ENCODE assay signal across 30 cellular contexts in genomic region chr11:97772696-97773095, GRCh38.
DNase-seq lines count a peak whose midpoint lies in the region; ATAC-seq, FAIRE-seq and TF ChIP-seq lines count a peak whose summit lies in the region.
"Had no signal": no experiment of that assay in that cellular context is flagged by ENCODE, and none has a peak within 500 bp of the region (broad histone marks: within the 10 kb centered on the region; RNA-seq: fewer than 3 reads in every experiment).

No MANE protein-coding gene starts in this region.

- DNase-seq in HFFc6 (no peak), NCI-H524 (lab: John Stamatoyannopoulos, UW) (peak; percentile 56 to 81), K562 (ENCODE audit: extremely low read depth in 1 of 4, low spot score in 3 of 4) (no peak), myocyte (ENCODE audit: low read depth) (peak; percentile 57), NCI-H2029 (lab: John Stamatoyannopoulos, UW) (no peak)
- no peak for DNase-seq in stimulated activated CD4-positive, alpha-beta T cell treated with anti-CD3 and anti-CD28 coated beads, Interleukin-4, amount 100 ng/mL, for 24 hours
- DNase-seq: activated CD4-positive, alpha-beta T cell treated with anti-CD3 and anti-CD28 coated beads, Interleukin-2, amount 10 ng/mL, durations not matched to agents 7 days and 5 days; activated naive CD4-positive, alpha-beta T cell; activated T-cell treated with anti-CD3 and anti-CD28 coated beads, Interleukin-2, amount 50 U/mL, for 4 hours; adrenal gland; DMS79 treated with DMSO at 0.1 percent for 48 hours; effector memory CD4-positive, alpha-beta T cell; foreskin fibroblast; H7; heart right ventricle; IMR-90; NCI-H1048; NCI-H187; NCI-H774; RPMI8226; stimulated activated CD4-positive, alpha-beta T cell treated with anti-CD3 and anti-CD28 coated beads, Interleukin-1b, Interleukin-23, amount 100 ng/mL, for 48 hours; T1000 had no signal

- no peaks in the 10 kb centered on the region for H3K4me1 ChIP-seq in K562 (replicated peaks in 1 of 2; ENCODE audit: control insufficient read depth in 2 of 2, insufficient read depth in 2 of 2, low read length in 2 of 2)
- H3K4me1 ChIP-seq: adrenal gland, breast epithelium, tibial nerve had no signal

- no TSS peak for BruUV-seq in K562 (replicated peaks; lab: Mats Ljungman, UMichigan)

- H3K27me3 ChIP-seq in K562 (ENCODE audit: control insufficient read depth in 2 of 2, insufficient read depth in 2 of 2, low read length in 2 of 2): no peaks in the 10 kb centered on the region
- H3K27me3 ChIP-seq: adrenal gland, breast epithelium, heart right ventricle, tibial nerve had no signal

- no peaks in the 10 kb centered on the region for H3K9me1 ChIP-seq in K562 (ENCODE audit: control insufficient read depth, insufficient read depth, low read length)

- TF ChIP-seq EP300 in K562 (IDR thresholded peaks at IDR 0.05; ENCODE audit: low read length): no peak

- no peaks in the 10 kb centered on the region for H4K20me1 ChIP-seq in K562 (replicated peaks; ENCODE audit: control insufficient read depth, insufficient read depth, low read length)

- no peak for FAIRE-seq in K562 (lab: Jason Lieb, UNC)
- FAIRE-seq: GM19239 had no signal

- no peak for TF ChIP-seq CTCF in HFFc6 (IDR thresholded peaks at IDR 0.05)
- no peak for TF ChIP-seq CTCF in K562 (IDR thresholded peaks at IDR 0.05 in 2 of 3, conservative IDR thresholded peaks at IDR 0.05 in 1 of 3; ENCODE audit: insufficient read depth in 2 of 3, low read depth in 1 of 3, low read length in 3 of 3)

- in situ Hi-C loops in K562 (cut with MboI): no loop called here

- H3K27me3 Mint-ChIP-seq in HFFc6 (ENCODE audit: insufficient read depth): no peaks in the 10 kb centered on the region
- H3K27me3 Mint-ChIP-seq: activated CD4-positive, alpha-beta T cell treated with anti-CD3 and anti-CD28 coated beads, Interleukin-2, amount 10 ng/mL, durations not matched to agents 7 days and 5 days; memory B cell had no signal

- no peak for TF ChIP-seq POLR2A in K562 (conservative IDR thresholded peaks at IDR 0.05)

- H3K9ac ChIP-seq in K562 (ENCODE audit: insufficient read depth in 1 of 2, low read depth in 2 of 2, low read length in 2 of 2): no peak overlapping the region

- no peak overlapping the region for H3K4me2 ChIP-seq in K562 (ENCODE audit: insufficient read depth, low read length)
- H3K4me2 ChIP-seq: smooth muscle cell had no signal

- no peak overlapping the region for H3K27ac Mint-ChIP-seq in HFFc6
- H3K27ac Mint-ChIP-seq: activated CD4-positive, alpha-beta T cell treated with anti-CD3 and anti-CD28 coated beads, Interleukin-2, amount 10 ng/mL, durations not matched to agents 7 days and 5 days; memory B cell; WTC11 had no signal

- no peaks in the 10 kb centered on the region for H3K36me3 ChIP-seq in K562 (ENCODE audit: control insufficient read depth, insufficient read depth, low read length)
- H3K36me3 ChIP-seq: adrenal gland, breast epithelium, heart right ventricle, tibial nerve had no signal

- POLR2A ChIA-PET in K562 (lab: Yijun Ruan, JAX): no interaction called here

- H3K4me1 Mint-ChIP-seq in HFFc6 (ENCODE audit: low read depth): peaks cover 6% of the 10 kb centered on the region; the same call in 1 of the 2 replicates
- H3K4me1 Mint-ChIP-seq: activated CD4-positive, alpha-beta T cell treated with anti-CD3 and anti-CD28 coated beads, Interleukin-2, amount 10 ng/mL, durations not matched to agents 7 days and 5 days; memory B cell had no signal

- H2AFZ ChIP-seq in K562 (ENCODE audit: low read depth, low read length): peak overlapping the region; percentile 44; the same call in 1 of the 2 replicates

- H3K27ac ChIP-seq in K562 (ENCODE audit: extremely low read depth, low read depth, low read length): no peak overlapping the region
- H3K27ac ChIP-seq: adrenal gland, breast epithelium, coronary artery, heart right ventricle, tibial nerve had no signal

- no peaks in the 10 kb centered on the region for H3K79me2 ChIP-seq in K562 (ENCODE audit: control insufficient read depth, insufficient read depth, low read length)

- no peak for TF ChIP-seq RAD21 in K562 (CRISPR knock-in tag; conservative IDR thresholded peaks at IDR 0.05 in 1 of 2, IDR thresholded peaks at IDR 0.05 in 1 of 2)

- 17% methylated on average over 5 of the region's 5 CpGs for WGBS in K562 (ENCODE audit: insufficient coverage, low coverage, missing lambda C conversion rate)

- no peaks in the 10 kb centered on the region for H3K36me3 Mint-ChIP-seq in HFFc6 (ENCODE audit: low read depth)
- H3K36me3 Mint-ChIP-seq: memory B cell, WTC11 had no signal

- CTCF ChIA-PET in K562 (lab: Yijun Ruan, JAX; ENCODE audit: low intra/inter-chr PET ratio): no interaction called here

- ATAC-seq in K562: no peak
- no peak for ATAC-seq in GM19455 (IDR thresholded peaks at IDR 0.05; ENCODE audit: unreplicated experiment)
- ATAC-seq: activated T-cell treated with anti-CD3 and anti-CD28 coated beads, Interleukin-2, amount 50 U/mL, for 4 hours; WTC11 had no signal

- peak overlapping the region; percentile 29; the same call in 1 of the 2 replicates for H3K4me3 Mint-ChIP-seq in HFFc6
- H3K4me3 Mint-ChIP-seq: activated CD4-positive, alpha-beta T cell treated with anti-CD3 and anti-CD28 coated beads, Interleukin-2, amount 10 ng/mL, durations not matched to agents 7 days and 5 days; activated T-cell treated with anti-CD3 and anti-CD28 coated beads, Interleukin-2, amount 50 U/mL, for 4 hours; memory B cell; WTC11 had no signal

- no peaks in the 10 kb centered on the region for H3K9me3 Mint-ChIP-seq in HFFc6
- H3K9me3 Mint-ChIP-seq: WTC11 had no signal

- H3K9me3 ChIP-seq in K562 (replicated peaks; ENCODE audit: control insufficient read depth, insufficient read depth, low read depth, low read length): no peaks in the 10 kb centered on the region
- H3K9me3 ChIP-seq: adrenal gland, breast epithelium, heart right ventricle, tibial nerve had no signal

- intact Hi-C loops in K562 (cut with micrococcal nuclease): no loop called here

- no peak overlapping the region for H3K4me3 ChIP-seq in K562
- H3K4me3 ChIP-seq: adrenal gland, breast epithelium, coronary artery, heart right ventricle, smooth muscle cell, tibial nerve had no signal

TF ChIP-seq in K562, 482 proteins besides CTCF, POLR2A, EP300 and RAD21:
- TF ChIP-seq BCLAF1 (IDR thresholded peaks at IDR 0.05; ENCODE audit: borderline replicate concordance in 1 of 2, control insufficient read depth in 1 of 2, low read depth in 2 of 2, low read length in 1 of 2) (no peak), ATF1 (CRISPR knock-in tag; IDR thresholded peaks at IDR 0.05) (no peak), ATF1 (tag; IDR thresholded peaks at IDR 0.05) (no peak), CBFB (CRISPR knock-in tag; IDR thresholded peaks at IDR 0.05) (no peak), SNAPC5 (CRISPR knock-in tag; IDR thresholded peaks at IDR 0.05) (no peak)

Comparison
In these comparisons a context has a peak if more than half of its experiments do, and no peak if none do; other contexts are left out.
1. DNase-seq: peak in NCI-H524 (2 of 2) and myocyte (single experiment); none in HFFc6 (single experiment), K562 (0 of 4), NCI-H2029 (single experiment) and stimulated activated CD4-positive, alpha-beta T cell treated with anti-CD3 and anti-CD28 coated beads, Interleukin-4, amount 100 ng/mL, for 24 hours (single experiment).